In genomic region chr2:176742271-176742670, GRCh38 we compare ENCODE assay signal across 21 cellular contexts.
A peak's percentile ranks its signal among the peaks of the same experiment; 100 is the strongest.
DNase-seq lines count a peak whose midpoint lies in the region; ATAC-seq and TF ChIP-seq lines count a peak whose summit lies in the region.
"Had no signal": no experiment of that assay in that cellular context is flagged by ENCODE, and none has a peak within 500 bp of the region (broad histone marks: within the 10 kb centered on the region; RNA-seq: fewer than 3 reads in every experiment).

No MANE protein-coding gene starts in this region.

- dilution Hi-C loops in mammary epithelial cell (cut with HindIII; ENCODE audit: low sequenced_read_pairs): no loop called here

- WGBS in mammary epithelial cell (ENCODE audit: low coverage, missing lambda C conversion rate): 36% methylated on average over 1 of the region's 1 CpG

- H3K4me3 ChIP-seq in mammary epithelial cell (replicated peaks in 1 of 3; ENCODE audit: insufficient read depth in 1 of 3, low read depth in 2 of 3, low read length in 3 of 3) (no peak overlapping the region), right atrium auricular region (no peak overlapping the region)
- H3K4me3 ChIP-seq: A549; BLaER1 treated with 17β-estradiol and CSF1 and Interleukin-3, amounts not matched to agents 10 nM and 100 nM had no signal

- no peaks in the 10 kb centered on the region for H3K4me1 Mint-ChIP-seq in MCF 10A (ENCODE audit: insufficient read depth, unreplicated experiment)
- H3K4me1 Mint-ChIP-seq in nephron: peaks cover 46% of the 10 kb centered on the region
- H3K4me1 Mint-ChIP-seq: CD14-positive monocyte had no signal

- intact Hi-C loops in MCF 10A (cut with micrococcal nuclease) (no loop called here), mammary epithelial cell (cut with micrococcal nuclease) (no loop called here), left ventricle myocardium superior (cut with micrococcal nuclease) (no loop called here)

- no peaks in the 10 kb centered on the region for H3K27me3 ChIP-seq in mammary epithelial cell (ENCODE audit: insufficient read depth, low read length)
- no peaks in the 10 kb centered on the region for H3K27me3 ChIP-seq in right atrium auricular region
- H3K27me3 ChIP-seq: BE2C; BLaER1 treated with 17β-estradiol and CSF1 and Interleukin-3, amounts not matched to agents 10 nM and 100 nM had no signal

- H3K9ac ChIP-seq in mammary epithelial cell (ENCODE audit: insufficient read depth, low read length): no peak overlapping the region
- H3K9ac ChIP-seq: BLaER1 treated with 17β-estradiol and CSF1 and Interleukin-3, amounts not matched to agents 10 nM and 100 nM had no signal

- BruUV-seq in MCF 10A (replicated peaks; lab: Mats Ljungman, UMichigan): no TSS peak
- no TSS peak for BruUV-seq in mammary epithelial cell (replicated peaks; lab: Mats Ljungman, UMichigan)

- H3K4me1 ChIP-seq in mammary epithelial cell (ENCODE audit: insufficient read depth, low read length): no peaks in the 10 kb centered on the region
- H3K4me1 ChIP-seq in right atrium auricular region: peaks cover 0 to 8% of the 10 kb centered on the region in 2 donors
- H3K4me1 ChIP-seq: A549; BLaER1 treated with 17β-estradiol and CSF1 and Interleukin-3, amounts not matched to agents 10 nM and 100 nM had no signal

- in situ Hi-C loops in mammary epithelial cell (cut with MboI; ENCODE audit: low sequenced_read_pairs in 2 of 2): no loop called here

- no peaks in the 10 kb centered on the region for H3K79me2 ChIP-seq in mammary epithelial cell (ENCODE audit: insufficient read depth, low read length)

- no peak overlapping the region for H3K4me2 ChIP-seq in mammary epithelial cell (ENCODE audit: insufficient read depth, low read depth, low read length)
- H3K4me2 ChIP-seq: A549; BLaER1 treated with 17β-estradiol and CSF1 and Interleukin-3, amounts not matched to agents 10 nM and 100 nM had no signal

- DNase-seq in MCF 10A (ENCODE audit: unreplicated experiment) (peak; percentile 9), mammary epithelial cell (no peak), left ventricle myocardium superior (no peak), right atrium auricular region (ENCODE audit: low spot score) (no peak), DMS 273 (lab: John Stamatoyannopoulos, UW; ENCODE audit: unreplicated experiment) (no peak)
- DNase-seq: 8988T; ACHN; AML-193; BE2C; CD4-positive, alpha-beta T cell; CD8-positive, alpha-beta memory T cell; DMS53; DMS79 treated with DMSO at 0.1 percent for 48 hours; GF-D8; GOT3; H7; HCEC 1CT had no signal

- H3K27me3 Mint-ChIP-seq in MCF 10A (ENCODE audit: insufficient read depth, unreplicated experiment) (peaks cover 27% of the 10 kb centered on the region), nephron (ENCODE audit: low read depth) (no peaks in the 10 kb centered on the region)

- H3K36me3 ChIP-seq in mammary epithelial cell (ENCODE audit: insufficient read depth, low read length): no peaks in the 10 kb centered on the region
- no peaks in the 10 kb centered on the region for H3K36me3 ChIP-seq in right atrium auricular region
- H3K36me3 ChIP-seq: BE2C; BLaER1 treated with 17β-estradiol and CSF1 and Interleukin-3, amounts not matched to agents 10 nM and 100 nM had no signal

- H3K9me3 Mint-ChIP-seq in MCF 10A (ENCODE audit: unreplicated experiment) (no peaks in the 10 kb centered on the region), nephron (no peaks in the 10 kb centered on the region)
- H3K9me3 Mint-ChIP-seq: CD4-positive, alpha-beta T cell had no signal

- H3K27ac Mint-ChIP-seq in MCF 10A (ENCODE audit: low read depth, unreplicated experiment) (no peak overlapping the region), nephron (peak overlapping the region in 2 of 3 experiments; percentile 33 to 45)
- H3K27ac Mint-ChIP-seq: CD14-positive monocyte; CD4-positive, alpha-beta T cell; CD8-positive, alpha-beta memory T cell had no signal

- ATAC-seq in left ventricle myocardium superior: peak; percentile 46
- ATAC-seq: A549 had no signal

- TF ChIP-seq CTCF in MCF 10A (IDR thresholded peaks at IDR 0.05; ENCODE audit: unreplicated experiment) (no peak), mammary epithelial cell (conservative IDR thresholded peaks at IDR 0.05 in 1 of 2, IDR thresholded peaks at IDR 0.05 in 1 of 2; ENCODE audit: extremely low read depth in 1 of 2, insufficient read depth in 1 of 2, low read depth in 1 of 2, low read length in 2 of 2) (no peak), right atrium auricular region (IDR thresholded peaks at IDR 0.05) (no peak), nephron (IDR thresholded peaks at IDR 0.05; ENCODE audit: unreplicated experiment in 3 of 3) (no peak)

- CTCF ChIA-PET in MCF 10A (lab: Yijun Ruan, JAX): no interaction called here
- CTCF ChIA-PET in mammary epithelial cell (lab: Charles Lee; ENCODE audit: low non-redundant PET): no interaction called here

- H3K27ac ChIP-seq in mammary epithelial cell (ENCODE audit: insufficient read depth, low read depth, low read length) (no peak overlapping the region), right atrium auricular region (no peak overlapping the region)
- H3K27ac ChIP-seq: A549; BLaER1 treated with 17β-estradiol and CSF1 and Interleukin-3, amounts not matched to agents 10 nM and 100 nM had no signal

- no peak overlapping the region for H3K4me3 Mint-ChIP-seq in MCF 10A (ENCODE audit: unreplicated experiment)
- no peak overlapping the region for H3K4me3 Mint-ChIP-seq in nephron
- H3K4me3 Mint-ChIP-seq: CD14-positive monocyte; CD4-positive, alpha-beta T cell; CD8-positive, alpha-beta memory T cell had no signal

- H3K36me3 Mint-ChIP-seq in MCF 10A (ENCODE audit: insufficient read depth, unreplicated experiment) (no peaks in the 10 kb centered on the region), nephron (ENCODE audit: low read depth) (no peaks in the 10 kb centered on the region)
- H3K36me3 Mint-ChIP-seq: CD14-positive monocyte had no signal

- H4K20me1 ChIP-seq in mammary epithelial cell (ENCODE audit: insufficient read depth, low read length): no peaks in the 10 kb centered on the region
- H4K20me1 ChIP-seq: BLaER1 treated with 17β-estradiol and CSF1 and Interleukin-3, amounts not matched to agents 10 nM and 100 nM had no signal

- no peaks in the 10 kb centered on the region for H3K9me3 ChIP-seq in mammary epithelial cell (replicated peaks; ENCODE audit: insufficient read depth, low read length)
- no peaks in the 10 kb centered on the region for H3K9me3 ChIP-seq in right atrium auricular region
- H3K9me3 ChIP-seq: A549; BE2C; BLaER1 treated with 17β-estradiol and CSF1 and Interleukin-3, amounts not matched to agents 10 nM and 100 nM had no signal

- H2AFZ ChIP-seq in mammary epithelial cell (ENCODE audit: low read depth, low read length): no peak overlapping the region

- POLR2A ChIA-PET in MCF 10A (lab: Yijun Ruan, JAX): no interaction called here
